In genomic region chr1:204314893-204315735, GRCh38 we compare ENCODE assay signal across 27 cellular contexts. TPM values are rescaled to one million over a fixed set of nuclear protein-coding genes. Genes with fewer than 3 reads are reported as not detected.
DNase-seq lines count a peak whose midpoint lies in the region; ATAC-seq and TF ChIP-seq lines count a peak whose summit lies in the region.
"Had no signal": no experiment of that assay in that cellular context is flagged by ENCODE, and none has a peak within 500 bp of the region (broad histone marks: within the 10 kb centered on the region; RNA-seq: fewer than 3 reads in every experiment).

No MANE protein-coding gene starts in this region.

- H3K36me3 ChIP-seq in right lobe of liver = no peaks in the 10 kb centered on the region
- H3K36me3 ChIP-seq in skeletal muscle satellite cell (ENCODE audit: insufficient read depth, low read length) = no peaks in the 10 kb centered on the region
- H3K36me3 ChIP-seq in CD8-positive, alpha-beta T cell (ENCODE audit: insufficient read depth, low read length) = no peaks in the 10 kb centered on the region
- H3K36me3 ChIP-seq: BLaER1, esophagus muscularis mucosa, left lung, Peyer's patch, upper lobe of left lung had no signal

- no peak for ATAC-seq in activated naive CD4-positive, alpha-beta T cell treated with anti-CD3 and anti-CD28 coated beads, Interleukin-2, amount 50 U/mL, for 72 hours
- ATAC-seq in right lobe of liver = peak; percentile 10 to 73 (median 56)
- no peak for ATAC-seq in GM21717 (IDR thresholded peaks at IDR 0.05; ENCODE audit: unreplicated experiment)
- ATAC-seq in CD8-positive, alpha-beta T cell = no peak
- ATAC-seq: activated CD4-positive, CD25-positive, alpha-beta regulatory T cell treated with anti-CD3 and anti-CD28 coated beads, Interleukin-2, amount 50 U/mL, for 24 hours; effector memory CD8-positive, alpha-beta T cell; foreskin keratinocyte; naive thymus-derived CD8-positive, alpha-beta T cell had no signal

- H3K4me1 ChIP-seq in right lobe of liver (peaks cover 0 to 8% (median 0%) of the 10 kb centered on the region in 4 donors), skeletal muscle satellite cell (ENCODE audit: control insufficient read depth, insufficient read depth, low read length) (peaks cover 55% of the 10 kb centered on the region)
- no peaks in the 10 kb centered on the region for H3K4me1 ChIP-seq in CD8-positive, alpha-beta T cell (ENCODE audit: insufficient read depth, low read length)
- H3K4me1 ChIP-seq: left lung had no signal

- no peak for TF ChIP-seq POLR2A in right lobe of liver (IDR thresholded peaks at IDR 0.05)

- H3K4me3 ChIP-seq in right lobe of liver = no peak overlapping the region
- no peak overlapping the region for H3K4me3 ChIP-seq in skeletal muscle satellite cell (ENCODE audit: low read length)
- H3K4me3 ChIP-seq in CD8-positive, alpha-beta T cell (ENCODE audit: low read depth, low read length) = no peak overlapping the region
- H3K4me3 ChIP-seq: BLaER1, esophagus muscularis mucosa, left lung, upper lobe of left lung had no signal

- no peak for TF ChIP-seq CTCF in VCaP (conservative IDR thresholded peaks at IDR 0.05)
- TF ChIP-seq CTCF in right lobe of liver (IDR thresholded peaks at IDR 0.05) = no peak
- no peak for TF ChIP-seq CTCF in CD8-positive, alpha-beta T cell (IDR thresholded peaks at IDR 0.05)
- TF ChIP-seq CTCF in chondrocyte (IDR thresholded peaks at IDR 0.05) = no peak

- peaks cover 10% of the 10 kb centered on the region for H3K4me1 Mint-ChIP-seq in activated naive CD4-positive, alpha-beta T cell treated with anti-CD3 and anti-CD28 coated beads for 36 hours (ENCODE audit: low read depth)
- no peaks in the 10 kb centered on the region for H3K4me1 Mint-ChIP-seq in CD8-positive, alpha-beta T cell (ENCODE audit: low read depth)
- H3K4me1 Mint-ChIP-seq in chondrocyte (ENCODE audit: low read depth) = peaks cover 30% of the 10 kb centered on the region

- CTCF ChIA-PET in activated naive CD4-positive, alpha-beta T cell treated with anti-CD3 and anti-CD28 coated beads for 36 hours (lab: Charles Lee) = interaction anchor here (0.6 to 1.2 kb wide), 2 partner anchors 35 to 444 kb away, joined by 3 to 4 read pairs; no protein-coding TSS in a partner anchor
- CTCF ChIA-PET in CD8-positive, alpha-beta T cell (lab: Charles Lee) = no interaction called here

- H3K27ac Mint-ChIP-seq in activated naive CD4-positive, alpha-beta T cell treated with anti-CD3 and anti-CD28 coated beads, Interleukin-2, amount 50 U/mL, for 72 hours = peak overlapping the region; percentile 39 to 60
- H3K27ac Mint-ChIP-seq in activated naive CD4-positive, alpha-beta T cell treated with anti-CD3 and anti-CD28 coated beads for 36 hours = no peak overlapping the region
- no peak overlapping the region for H3K27ac Mint-ChIP-seq in CD8-positive, alpha-beta T cell
- no peak overlapping the region for H3K27ac Mint-ChIP-seq in chondrocyte (ENCODE audit: unreplicated experiment)
- H3K27ac Mint-ChIP-seq: effector memory CD8-positive, alpha-beta T cell had no signal

- H3K27ac ChIP-seq in VCaP = peak overlapping the region; percentile 67; the same call in 1 of the 2 replicates
- no peak overlapping the region for H3K27ac ChIP-seq in right lobe of liver
- H3K27ac ChIP-seq in CD8-positive, alpha-beta T cell (ENCODE audit: low read depth, low read length) = no peak overlapping the region
- H3K27ac ChIP-seq: BLaER1, esophagus muscularis mucosa, foreskin keratinocyte, left lung, upper lobe of left lung had no signal

- H3K27me3 ChIP-seq in right lobe of liver (no peaks in the 10 kb centered on the region), skeletal muscle satellite cell (ENCODE audit: control insufficient read depth, insufficient read depth, low read length) (peaks cover 20% of the 10 kb centered on the region)
- no peaks in the 10 kb centered on the region for H3K27me3 ChIP-seq in CD8-positive, alpha-beta T cell (ENCODE audit: insufficient read depth, low read length)
- H3K27me3 ChIP-seq: BLaER1, foreskin keratinocyte, Peyer's patch, upper lobe of left lung had no signal

- no peak for DNase-seq in activated naive CD4-positive, alpha-beta T cell treated with anti-CD3 and anti-CD28 coated beads, Interleukin-2, amount 50 U/mL, for 72 hours (ENCODE audit: low spot score in 2 of 2)
- no peak for DNase-seq in activated naive CD4-positive, alpha-beta T cell treated with anti-CD3 and anti-CD28 coated beads for 36 hours
- no peak for DNase-seq in right lobe of liver
- no peak for DNase-seq in CD8-positive, alpha-beta T cell
- DNase-seq in chondrocyte (ENCODE audit: low spot score) = no peak
- DNase-seq: ACHN; activated CD4-positive, alpha-beta T cell treated with anti-CD3 and anti-CD28 coated beads, Interleukin-2, amount 50 U/mL, for 48 hours; anterior cingulate cortex; cortex of kidney; effector memory CD8-positive, alpha-beta T cell; foreskin keratinocyte; GDM1; HCEC 1CT; KBM-7; left lung; naive thymus-derived CD8-positive, alpha-beta T cell; occipital lobe; Peyer's patch; retina; stimulated activated CD4-positive, alpha-beta T cell treated with anti-CD3 and anti-CD28 coated beads, Interleukin-2, amount 100 ng/mL, for 48 hours; upper lobe of left lung had no signal

- WGBS in right lobe of liver (ENCODE audit: insufficient coverage, low coverage, low lambda C conversion rate, missing lambda C conversion rate) = 73% methylated on average over 12 of the region's 12 CpGs

- POLR2A ChIA-PET in CD8-positive, alpha-beta T cell (lab: Charles Lee) = interaction anchor here (0.9 kb wide), 1 partner anchor 19 kb away, joined by 3 read pairs; no protein-coding TSS in a partner anchor

- H3K4me2 ChIP-seq in skeletal muscle satellite cell (ENCODE audit: low read length) = no peak overlapping the region

- H3K9me3 ChIP-seq in right lobe of liver (no peaks in the 10 kb centered on the region), skeletal muscle satellite cell (replicated peaks; ENCODE audit: low read length) (no peaks in the 10 kb centered on the region)
- no peaks in the 10 kb centered on the region for H3K9me3 ChIP-seq in CD8-positive, alpha-beta T cell (ENCODE audit: low read length)
- H3K9me3 ChIP-seq: BLaER1, esophagus muscularis mucosa, left lung, Peyer's patch, upper lobe of left lung had no signal

- no peak overlapping the region for H3K4me3 Mint-ChIP-seq in activated naive CD4-positive, alpha-beta T cell treated with anti-CD3 and anti-CD28 coated beads for 36 hours
- H3K4me3 Mint-ChIP-seq in CD8-positive, alpha-beta T cell = no peak overlapping the region
- no peak overlapping the region for H3K4me3 Mint-ChIP-seq in chondrocyte (ENCODE audit: unreplicated experiment)
- H3K4me3 Mint-ChIP-seq: effector memory CD8-positive, alpha-beta T cell had no signal

- intact Hi-C loops in activated naive CD4-positive, alpha-beta T cell treated with anti-CD3 and anti-CD28 coated beads for 36 hours (cut with micrococcal nuclease) = no loop called here
- intact Hi-C loops in right lobe of liver (cut with DNase I) = no loop called here
- intact Hi-C loops in CD8-positive, alpha-beta T cell (cut with DNase I, micrococcal nuclease) = no loop called here

- H3K9me3 Mint-ChIP-seq in activated naive CD4-positive, alpha-beta T cell treated with anti-CD3 and anti-CD28 coated beads, Interleukin-2, amount 50 U/mL, for 72 hours = no peaks in the 10 kb centered on the region
- H3K9me3 Mint-ChIP-seq in activated naive CD4-positive, alpha-beta T cell treated with anti-CD3 and anti-CD28 coated beads for 36 hours = no peaks in the 10 kb centered on the region
- no peaks in the 10 kb centered on the region for H3K9me3 Mint-ChIP-seq in CD8-positive, alpha-beta T cell
- no peaks in the 10 kb centered on the region for H3K9me3 Mint-ChIP-seq in chondrocyte (ENCODE audit: low read depth)
- H3K9me3 Mint-ChIP-seq: effector memory CD8-positive, alpha-beta T cell; naive thymus-derived CD8-positive, alpha-beta T cell had no signal

- peak overlapping the region; percentile 71 for H3K9ac ChIP-seq in skeletal muscle satellite cell (ENCODE audit: low read depth, low read length)
- H3K9ac ChIP-seq: BLaER1 had no signal

- no peaks in the 10 kb centered on the region for H3K27me3 Mint-ChIP-seq in activated naive CD4-positive, alpha-beta T cell treated with anti-CD3 and anti-CD28 coated beads for 36 hours (ENCODE audit: low read depth)
- H3K27me3 Mint-ChIP-seq in CD8-positive, alpha-beta T cell (ENCODE audit: low read depth) = no peaks in the 10 kb centered on the region
- peaks cover 20% of the 10 kb centered on the region for H3K27me3 Mint-ChIP-seq in chondrocyte (ENCODE audit: low read depth)

- H3K36me3 Mint-ChIP-seq in activated naive CD4-positive, alpha-beta T cell treated with anti-CD3 and anti-CD28 coated beads, Interleukin-2, amount 50 U/mL, for 72 hours = no peaks in the 10 kb centered on the region
- H3K36me3 Mint-ChIP-seq in activated naive CD4-positive, alpha-beta T cell treated with anti-CD3 and anti-CD28 coated beads for 36 hours (ENCODE audit: low read depth) = no peaks in the 10 kb centered on the region
- no peaks in the 10 kb centered on the region for H3K36me3 Mint-ChIP-seq in CD8-positive, alpha-beta T cell
- H3K36me3 Mint-ChIP-seq in chondrocyte (ENCODE audit: low read depth) = no peaks in the 10 kb centered on the region
- H3K36me3 Mint-ChIP-seq: naive thymus-derived CD8-positive, alpha-beta T cell had no signal

RNA-seq across cellular contexts. Expression of gene PLEKHA6, which starts 44.6 kb away (rescaled TPM):
- total RNA-seq in activated naive CD4-positive, alpha-beta T cell treated with anti-CD3 and anti-CD28 coated beads, Interleukin-2, amount 50 U/mL, for 72 hours = 1 to 10 TPM; 1.0 to 2.6 TPM
- total RNA-seq in activated naive CD4-positive, alpha-beta T cell treated with anti-CD3 and anti-CD28 coated beads for 36 hours = under 1 TPM; 0.17 to 0.52 TPM
- total RNA-seq in right lobe of liver = 10 to 100 TPM; 16.6 to 31.1 (median 22.1) TPM
- 1.0 and 3.3 TPM in 2 replicates for total RNA-seq in skeletal muscle satellite cell (2012; rRNA removed)
- under 1 TPM; 0.11 to 0.14 TPM for total RNA-seq in CD8-positive, alpha-beta T cell
- 0.15 to 1.4 TPM (median 0.51 TPM) in 3 replicates for total RNA-seq in chondrocyte

Comparison
In these comparisons a context has a peak if more than half of its experiments do, and no peak if none do; other contexts are left out.
1. H3K27ac Mint-ChIP-seq: peak in activated naive CD4-positive, alpha-beta T cell treated with anti-CD3 and anti-CD28 coated beads, Interleukin-2, amount 50 U/mL, for 72 hours (2 of 2); none in activated naive CD4-positive, alpha-beta T cell treated with anti-CD3 and anti-CD28 coated beads for 36 hours (single experiment), CD8-positive, alpha-beta T cell (single experiment) and chondrocyte (single experiment).
2. ATAC-seq: peak in right lobe of liver (4 of 4); none in activated naive CD4-positive, alpha-beta T cell treated with anti-CD3 and anti-CD28 coated beads, Interleukin-2, amount 50 U/mL, for 72 hours (0 of 2), GM21717 (single experiment) and CD8-positive, alpha-beta T cell (single experiment).